In the genomic region with DNA sequence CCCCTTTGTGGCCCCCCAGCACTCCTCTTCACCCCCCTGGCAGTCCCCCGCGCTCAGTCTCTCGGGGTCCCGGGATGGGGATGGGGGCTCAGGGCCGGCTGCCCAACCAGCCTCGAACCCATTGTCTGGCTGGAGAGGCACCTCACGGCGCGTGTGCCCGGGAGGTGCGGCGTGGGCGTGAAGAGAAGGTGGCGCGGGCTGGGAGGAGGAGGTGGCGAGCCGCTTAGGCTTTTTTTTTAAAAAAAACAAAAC, we compare ENCODE assay signal across 8 cellular contexts. TPM values are rescaled to one million over a fixed set of nuclear protein-coding genes. Genes with fewer than 3 reads are reported as not detected.
A peak's percentile ranks its signal among the peaks of the same experiment; 100 is the strongest.
DNase-seq lines count a peak whose midpoint lies in the region; ATAC-seq, FAIRE-seq and TF ChIP-seq lines count a peak whose summit lies in the region.

No MANE protein-coding gene starts in this region.

- RAD21 ChIA-PET in GM12878 (lab: Charles Lee; ENCODE audit: unreplicated experiment), result interaction anchor here (0.6 to 3.4 kb wide), 17 partner anchors 14 to 279 kb away, joined by 3 to 17 read pairs (median 3); no protein-coding TSS in a partner anchor

- H3K9ac ChIP-seq in GM12878 (ENCODE audit: control insufficient read depth, insufficient read depth, low read length) (peak overlapping the region; percentile 62), stomach smooth muscle (ENCODE audit: low read length in 2 of 2) (peak overlapping the region; percentile 58 to 79)

- H3K9me3 ChIP-seq in GM12878 (replicated peaks; ENCODE audit: control insufficient read depth, insufficient read depth, low read length), result no peaks in the 10 kb centered on the region
- no peaks in the 10 kb centered on the region for H3K9me3 ChIP-seq in stomach smooth muscle (ENCODE audit: control insufficient read depth in 2 of 2, low read length in 2 of 2)

- H3K27me3 ChIP-seq in GM12878 (replicated peaks in 1 of 2; ENCODE audit: control insufficient read depth in 2 of 2, insufficient read depth in 2 of 2, low read length in 1 of 2) (no peaks in the 10 kb centered on the region), stomach smooth muscle (ENCODE audit: control insufficient read depth in 1 of 2, insufficient read depth in 2 of 2, low read length in 2 of 2) (no peaks in the 10 kb centered on the region)

- peak overlapping the region; percentile 92 for H2AFZ ChIP-seq in GM12878 (ENCODE audit: control insufficient read depth, low read depth, low read length)

- no peak for TF ChIP-seq RAD21 in GM12878 (IDR thresholded peaks at IDR 0.05; ENCODE audit: insufficient read depth, low read depth, low read length)

- H3K79me2 ChIP-seq in GM12878 (ENCODE audit: control insufficient read depth, insufficient read depth, low read length), result peaks cover 14% of the 10 kb centered on the region

- DNase-seq in NCI-H146 (lab: John Stamatoyannopoulos, UW) (peak; percentile 8), NCI-H146 treated with DMSO at 0.1 percent for 48 hours (lab: John Stamatoyannopoulos, UW; ENCODE audit: unreplicated experiment) (no peak), GM12878 (ENCODE audit: low read depth, low spot score) (no peak), kidney tubule cell (ENCODE audit: low spot score) (peak; percentile 33), putamen (ENCODE audit: low spot score) (no peak)
- DNase-seq in NK-92 treated with Interleukin-12 subunit alpha and Interleukin-12 subunit beta, amount 100 ng/mL, for 24 hours (lab: John Stamatoyannopoulos, UW), result no peak

- no peaks in the 10 kb centered on the region for H3K4me1 ChIP-seq in GM12878 (ENCODE audit: control insufficient read depth, insufficient read depth, low read length)
- peaks cover 13% of the 10 kb centered on the region for H3K4me1 ChIP-seq in stomach smooth muscle (ENCODE audit: control insufficient read depth, insufficient read depth, low read length)

- FAIRE-seq in GM12878 (lab: Jason Lieb, UNC), result no peak

- BruUV-seq in GM12878 (replicated peaks; lab: Mats Ljungman, UMichigan), result no TSS peak

- no peaks in the 10 kb centered on the region for H4K20me1 ChIP-seq in GM12878 (ENCODE audit: control insufficient read depth, insufficient read depth)

- no peaks in the 10 kb centered on the region for H3K36me3 ChIP-seq in GM12878 (ENCODE audit: control insufficient read depth in 2 of 2, insufficient read depth in 2 of 2, low read length in 1 of 2)
- no peaks in the 10 kb centered on the region for H3K36me3 ChIP-seq in stomach smooth muscle (ENCODE audit: control insufficient read depth in 2 of 2, insufficient read depth in 2 of 2, low read length in 2 of 2)

- TF ChIP-seq POLR2A in GM12878 (IDR thresholded peaks at IDR 0.05; ENCODE audit: low read depth, low read length), result no peak

- CTCF ChIA-PET in GM12878 (lab: Yijun Ruan, JAX), result interaction anchor here (1.1 to 2.5 kb wide), 4 partner anchors 132 to 299 kb away, joined by 3 to 13 read pairs (median 4); no protein-coding TSS in a partner anchor

- no peak for TF ChIP-seq CTCF in GM12878 (IDR thresholded peaks at IDR 0.05 in 2 of 3, conservative IDR thresholded peaks at IDR 0.05 in 1 of 3; ENCODE audit: control insufficient read depth in 2 of 3, extremely low read depth in 1 of 3, insufficient read depth in 1 of 3, low read depth in 3 of 3, low read length in 3 of 3)

- intact Hi-C loops in GM12878 (cut with micrococcal nuclease; ENCODE audit: unreplicated experiment), result loop anchor here (2.0 to 5.0 kb wide), 9 partner anchors 71 to 302 kb away; a partner anchor contains a TSS

- H3K4me3 ChIP-seq in GM12878 (peak overlapping the region; percentile 76), stomach smooth muscle (ENCODE audit: low read length in 2 of 2) (peak overlapping the region; percentile 64 to 81)

- in situ Hi-C loops in GM12878 (cut with MboI), result loop anchor here (10.0 kb wide), 1 partner anchor 301 kb away; no protein-coding TSS in a partner anchor

- ATAC-seq in HG03432 (IDR thresholded peaks at IDR 0.05; ENCODE audit: unreplicated experiment), result peak; percentile 20
- ATAC-seq in GM12878, result peak; percentile 34

- POLR2A ChIA-PET in GM12878 (lab: Charles Lee), result interaction anchor here (0.7 to 1.2 kb wide), 2 partner anchors 140 to 277 kb away, joined by 3 to 4 read pairs; no protein-coding TSS in a partner anchor

- SMC1A ChIA-PET in GM12878 (lab: Charles Lee; ENCODE audit: uncharacterized antibody, unreplicated experiment), result interaction anchor here (0.9 to 3.3 kb wide), 6 partner anchors 71 to 299 kb away, joined by 3 to 21 read pairs (median 4); no protein-coding TSS in a partner anchor

- H3K27ac ChIP-seq in GM12878 (ENCODE audit: control insufficient read depth, insufficient read depth) (peak overlapping the region; percentile 35; the same call in 1 of the 2 replicates), stomach smooth muscle (ENCODE audit: low read length) (peak overlapping the region; percentile 55)

- WGBS in GM12878 (ENCODE audit: insufficient coverage, insufficient replicate concordance, low lambda C conversion rate, missing lambda C conversion rate), result 0% methylated on average over 11 of the region's 17 CpGs

- H3K4me2 ChIP-seq in GM12878 (ENCODE audit: control insufficient read depth, insufficient read depth), result peak overlapping the region; percentile 66

- no peak for TF ChIP-seq EP300 in GM12878 (IDR thresholded peaks at IDR 0.05; ENCODE audit: borderline replicate concordance in 1 of 2, control insufficient read depth in 1 of 2, low read depth in 2 of 2, low read length in 2 of 2)

TF ChIP-seq in GM12878, 131 proteins besides CTCF, POLR2A, EP300 and RAD21:
- TF ChIP-seq BHLHE40 (IDR thresholded peaks at IDR 0.05; ENCODE audit: borderline replicate concordance in 1 of 2, low read depth in 2 of 2, low read length in 1 of 2), result no peak
- TF ChIP-seq MYC (IDR thresholded peaks at IDR 0.05; ENCODE audit: insufficient read depth, insufficient read length, insufficient replicate concordance, low read length, severe bottlenecking), result no peak
- peak; percentile 43; the same call in 1 of the 2 replicates for TF ChIP-seq ZNF384 (IDR thresholded peaks at IDR 0.05; ENCODE audit: borderline replicate concordance, low read depth, low read length)
- peak in 1 of 2 experiments; percentile 78; a peak in 2 of 3 replicates for TF ChIP-seq EGR1 (IDR thresholded peaks at IDR 0.05; ENCODE audit: borderline replicate concordance in 1 of 2, low read depth in 2 of 2, low read length in 2 of 2)
TF ChIP-seq in GM12878: peak in this region for 2.

RNA-seq across cellular contexts. Expression of a gene that starts 0.8 kb away (rescaled TPM):
- 99.8 and 111 TPM in 2 replicates for total RNA-seq in GM12878 (2013; cell fraction: nucleolus; rRNA removed)
- total RNA-seq in GM12878 (2014; rRNA removed) (0.34 and 0.71 TPM in 2 replicates), GM12878 (2014; rRNA removed; fragmentation: Illumina TruSeq; extraction: Trizol) (0.36 and 0.37 TPM in 2 replicates), GM12878 (2021) (0.53 and 0.64 TPM in 2 replicates)
- 1.1 TPM for polyA plus RNA-seq in GM12878 (2011; ENCODE audit: low read depth)
- polyA plus RNA-seq in GM12878 (2011; rRNA removed) (9.9 and 13.7 TPM in 2 replicates), GM12878 (2014; fragmentation: Illumina TruSeq; extraction: Trizol) (0.43 and 0.51 TPM in 2 replicates), GM12878 (2014; fragmentation: Nextera tagmentation; extraction: Ambion mirVana) (under 1 TPM; 0.13 to 0.19 TPM), GM12878 (2014; rRNA removed) (0.24 and 0.35 TPM in 2 replicates), GM12878 (2016; fragmentation: Nextera tagmentation; extraction: Ambion mirVana) (under 1 TPM; 0.30 to 0.35 TPM)
- 2.3 and 2.7 TPM in 2 replicates for polyA plus RNA-seq in GM12878 (2011; cell fraction: cytosol; rRNA removed)
- 19.2 and 21.3 TPM in 2 replicates for polyA plus RNA-seq in GM12878 (2011; cell fraction: nucleus; rRNA removed)
- polyA plus RNA-seq in GM12878 (2012), result 1.5 and 2.5 TPM in 2 replicates
- 5.7 and 9.1 TPM in 2 replicates for polyA minus RNA-seq in GM12878 (2011; rRNA and poly(A)+ RNA removed)
- polyA minus RNA-seq in GM12878 (2011; cell fraction: cytosol; rRNA and poly(A)+ RNA removed), result 1.6 and 2.3 TPM in 2 replicates
- 8.1 and 8.4 TPM in 2 replicates for polyA minus RNA-seq in GM12878 (2011; cell fraction: nucleus; rRNA and poly(A)+ RNA removed)

Comparison
In these comparisons a context has a peak if more than half of its experiments do, and no peak if none do; other contexts are left out.
1. DNase-seq: peak in NCI-H146 (single experiment) and kidney tubule cell (single experiment); none in NCI-H146 treated with DMSO at 0.1 percent for 48 hours (single experiment), GM12878 (single experiment), putamen (single experiment) and NK-92 treated with Interleukin-12 subunit alpha and Interleukin-12 subunit beta, amount 100 ng/mL, for 24 hours (single experiment).